In the genomic region with DNA sequence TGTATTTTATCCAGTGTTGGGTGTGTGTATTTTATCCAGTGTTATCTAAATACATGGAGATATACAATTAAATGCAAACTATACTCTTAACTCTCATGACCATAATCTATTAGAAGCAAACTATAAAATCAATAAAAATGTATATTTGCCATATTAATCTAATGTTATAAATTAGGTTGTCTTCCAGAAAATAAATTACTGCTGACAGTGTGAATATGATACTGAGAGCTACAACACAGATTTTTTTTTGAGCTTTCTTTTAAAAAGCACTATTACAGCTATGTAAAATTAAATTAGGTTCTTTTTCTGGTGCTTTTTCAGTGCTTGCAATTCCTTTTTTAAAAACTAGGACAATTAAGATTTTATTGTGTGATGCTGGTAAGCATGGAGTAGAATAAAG, we compare ENCODE assay signal across 33 cellular contexts. TPM values are rescaled to one million over a fixed set of nuclear protein-coding genes. Genes with fewer than 3 reads are reported as not detected.
"Had no signal": no experiment of that assay in that cellular context is flagged by ENCODE, and none has a peak within 500 bp of the region (broad histone marks: within the 10 kb centered on the region; RNA-seq: fewer than 3 reads in every experiment).

No MANE protein-coding gene starts in this region.

- H3K4me3 ChIP-seq: esophagus squamous epithelium, gastroesophageal sphincter, heart right ventricle had no signal

- FAIRE-seq: astrocyte, bronchial epithelial cell, endometrium, endothelial cell of umbilical vein had no signal

- DNase-seq: activated B cell treated with CpG ODN at 0.5 μM for 24 hours; activated CD4-positive, alpha-beta T cell treated with anti-CD3 and anti-CD28 coated beads for 48 hours; activated CD4-positive, alpha-beta T cell treated with anti-CD3 and anti-CD28 coated beads, Interleukin-2, amount 50 U/mL, for 1 hour; activated CD4-positive, alpha-beta T cell treated with anti-CD3 and anti-CD28 coated beads, Interleukin-2, amount 50 U/mL, for 48 hours; activated CD8-positive, alpha-beta memory T cell treated with anti-CD3 and anti-CD28 coated beads for 24 hours; activated CD8-positive, alpha-beta T cell treated with anti-CD3 and anti-CD28 coated beads for 36 hours; activated effector memory CD4-positive, alpha-beta T cell treated with Interleukin-2 at 50 U/mL for 16 hours; activated gamma-delta T cell treated with Interleukin-2 at 50 U/mL for 16 hours; activated naive CD4-positive, alpha-beta T cell treated with anti-CD3 and anti-CD28 coated beads, Interleukin-2, amount 50 U/mL, for 16 hours; activated naive CD4-positive, alpha-beta T cell treated with Interleukin-2 at 50 U/mL for 16 hours; activated T-cell treated with anti-CD3 and anti-CD28 coated beads, Interleukin-2, amount 50 U/mL, for 4 hours; amniotic stem cell; anterior cingulate cortex; cortex of kidney; dermis blood vessel endothelial cell; effector CD4-positive, alpha-beta T cell; effector memory CD8-positive, alpha-beta T cell; esophagus squamous epithelium; foreskin melanocyte; heart right ventricle; T-helper 2 cell had no signal

- ATAC-seq: activated CD4-positive, CD25-positive, alpha-beta regulatory T cell treated with anti-CD3 and anti-CD28 coated beads, Interleukin-2, amount 50 U/mL, for 24 hours; activated CD8-positive, alpha-beta T cell treated with anti-CD3 and anti-CD28 coated beads for 36 hours; activated T-cell treated with anti-CD3 and anti-CD28 coated beads, Interleukin-2, amount 50 U/mL, for 4 hours; activated T-helper 17 cell treated with anti-CD3 and anti-CD28 coated beads, Interleukin-2, amount 50 U/mL, for 72 hours; effector memory CD8-positive, alpha-beta T cell; gastroesophageal sphincter; heart right ventricle had no signal

- H3K36me3 ChIP-seq: brain microvascular endothelial cell, esophagus squamous epithelium, gastroesophageal sphincter, heart right ventricle had no signal

- H3K27ac ChIP-seq: brain microvascular endothelial cell, epithelial cell of prostate, esophagus squamous epithelium, gastroesophageal sphincter, heart right ventricle, VCaP had no signal

- H3K27me3 ChIP-seq: brain microvascular endothelial cell, esophagus squamous epithelium, gastroesophageal sphincter, heart right ventricle had no signal

- H3K4me1 ChIP-seq: esophagus squamous epithelium, heart right ventricle had no signal

- H3K9me3 ChIP-seq: esophagus squamous epithelium, gastroesophageal sphincter, heart right ventricle had no signal

RNA-seq across cellular contexts. Expression of gene GPR52, which starts 19.0 kb away (rescaled TPM):
- polyA plus RNA-seq: adipose tissue, fibroblast of lung had no signal
